Comparison of ENCODE assay signal across 12 cellular contexts in genomic region chr3:149547413-149547812, GRCh38.
A peak's percentile ranks its signal among the peaks of the same experiment; 100 is the strongest.
DNase-seq lines count a peak whose midpoint lies in the region; ATAC-seq and TF ChIP-seq lines count a peak whose summit lies in the region.
"Had no signal": no experiment of that assay in that cellular context is flagged by ENCODE, and none has a peak within 500 bp of the region (broad histone marks: within the 10 kb centered on the region; RNA-seq: fewer than 3 reads in every experiment).

No MANE protein-coding gene starts in this region.

- H3K4me1 ChIP-seq in PC-3 (ENCODE audit: insufficient read depth, low read length) (peaks cover 22% of the 10 kb centered on the region), mucosa of stomach (ENCODE audit: control insufficient read depth, insufficient read depth, low read length) (peaks cover 7% of the 10 kb centered on the region), thoracic aorta (ENCODE audit: control insufficient read depth in 1 of 2, low read depth in 2 of 2) (peaks cover 8 to 48% of the 10 kb centered on the region in 2 donors)

- peaks cover 29% of the 10 kb centered on the region for H3K36me3 ChIP-seq in PC-3 (ENCODE audit: low read depth, low read length)
- H3K36me3 ChIP-seq in mucosa of stomach (ENCODE audit: control insufficient read depth, insufficient read depth, low read length) = no peaks in the 10 kb centered on the region
- H3K36me3 ChIP-seq in thoracic aorta = no peaks in the 10 kb centered on the region
- H3K36me3 ChIP-seq in H7 (replicated peaks; ENCODE audit: control insufficient read depth, insufficient read depth, low read length) = no peaks in the 10 kb centered on the region

- no peaks in the 10 kb centered on the region for H3K9me2 ChIP-seq in PC-3 (replicated peaks; ENCODE audit: low read length)

- no peak for ATAC-seq in PC-3
- ATAC-seq in thoracic aorta (ENCODE audit: insufficient number of reproducible peaks, low FRiP score, low read depth) = peak; percentile 85

- H3K79me2 ChIP-seq in PC-3 (ENCODE audit: low read length) = peaks cover 52% of the 10 kb centered on the region

- H3K27ac Mint-ChIP-seq in type B pancreatic cell = no peak overlapping the region
- H3K27ac Mint-ChIP-seq: activated naive CD4-positive, alpha-beta T cell treated with anti-CD3 and anti-CD28 coated beads, Interleukin-2, amount 50 U/mL, for 24 hours had no signal

- peaks cover 42% of the 10 kb centered on the region for H3K4me1 Mint-ChIP-seq in type B pancreatic cell (ENCODE audit: unreplicated experiment)
- H3K4me1 Mint-ChIP-seq: activated naive CD4-positive, alpha-beta T cell treated with anti-CD3 and anti-CD28 coated beads, Interleukin-2, amount 50 U/mL, for 24 hours had no signal

- H2AFZ ChIP-seq in PC-3 (ENCODE audit: low read length) = no peak overlapping the region

- DNase-seq in PC-3 (no peak), fibroblast of the conjunctiva (ENCODE audit: low read depth) (peak; percentile 81), thoracic aorta (ENCODE audit: low spot score) (peak; percentile 59), type B pancreatic cell (ENCODE audit: extremely low spot score, unreplicated experiment) (no peak), H7 (no peak), GDM1 (lab: John Stamatoyannopoulos, UW) (no peak)
- DNase-seq in activated T-cell treated with anti-CD3 and anti-CD28 coated beads, Interleukin-2, amount 50 U/mL, for 1 hour = no peak
- DNase-seq: activated CD4-positive, alpha-beta T cell treated with anti-CD3 and anti-CD28 coated beads for 48 hours; NCI-H82 had no signal

- no peaks in the 10 kb centered on the region for H3F3A ChIP-seq in PC-3 (ENCODE audit: low read length, unreplicated experiment)

- H3K9me3 ChIP-seq in PC-3 (ENCODE audit: low read length) = no peaks in the 10 kb centered on the region
- no peaks in the 10 kb centered on the region for H3K9me3 ChIP-seq in mucosa of stomach (ENCODE audit: control insufficient read depth, low read length)
- H3K9me3 ChIP-seq in thoracic aorta = no peaks in the 10 kb centered on the region

- BruUV-seq in PC-3 (replicated peaks; lab: Mats Ljungman, UMichigan) = no TSS peak

- peaks cover 31% of the 10 kb centered on the region for H3K36me3 Mint-ChIP-seq in type B pancreatic cell
- H3K36me3 Mint-ChIP-seq: activated naive CD4-positive, alpha-beta T cell treated with anti-CD3 and anti-CD28 coated beads, Interleukin-2, amount 50 U/mL, for 24 hours had no signal

- no peaks in the 10 kb centered on the region for H3K27me3 Mint-ChIP-seq in type B pancreatic cell

- no peaks in the 10 kb centered on the region for H3K27me3 ChIP-seq in PC-3 (ENCODE audit: low read length)
- no peaks in the 10 kb centered on the region for H3K27me3 ChIP-seq in mucosa of stomach (ENCODE audit: control insufficient read depth, insufficient read depth, low read length)
- no peaks in the 10 kb centered on the region for H3K27me3 ChIP-seq in thoracic aorta (replicated peaks; ENCODE audit: insufficient read depth)
- no peaks in the 10 kb centered on the region for H3K27me3 ChIP-seq in H7 (ENCODE audit: control insufficient read depth, insufficient read depth, low read length)

- TF ChIP-seq CTCF in PC-3 (conservative IDR thresholded peaks at IDR 0.05; ENCODE audit: low read depth, low read length) (no peak), thoracic aorta (IDR thresholded peaks at IDR 0.05) (no peak), type B pancreatic cell (conservative IDR thresholded peaks at IDR 0.05) (no peak)

- H4K20me1 ChIP-seq in PC-3 (ENCODE audit: low read length) = no peaks in the 10 kb centered on the region

- no peaks in the 10 kb centered on the region for H3K9me3 Mint-ChIP-seq in type B pancreatic cell
- H3K9me3 Mint-ChIP-seq: activated naive CD4-positive, alpha-beta T cell treated with anti-CD3 and anti-CD28 coated beads, Interleukin-2, amount 50 U/mL, for 24 hours had no signal

- no peak overlapping the region for H3K4me3 ChIP-seq in PC-3 (ENCODE audit: low read length)
- H3K4me3 ChIP-seq in mucosa of stomach (ENCODE audit: low read length) = no peak overlapping the region
- H3K4me3 ChIP-seq in thoracic aorta = peak overlapping the region; percentile 56
- H3K4me3 ChIP-seq in H7 (ENCODE audit: insufficient read depth, low read depth, low read length) = no peak overlapping the region
- H3K4me3 ChIP-seq: skin epidermis had no signal

- POLR2A ChIA-PET in PC-3 (lab: Charles Lee; ENCODE audit: unreplicated experiment) = interaction anchor here (0.6 to 0.7 kb wide), 2 partner anchors 89 to 111 kb away, joined by 10 to 11 read pairs; partner anchors contain the start of gene WWTR1

- H3K27ac ChIP-seq in PC-3 (ENCODE audit: low read length) (peak overlapping the region; percentile 88), thoracic aorta (peak overlapping the region; percentile 84 to 88)

- intact Hi-C loops in PC-3 (cut with micrococcal nuclease) = no loop called here

- H3K9ac ChIP-seq in PC-3 (ENCODE audit: low read length) (peak overlapping the region; percentile 30), mucosa of stomach (ENCODE audit: low read length) (peak overlapping the region; percentile 15)

- H3K4me3 Mint-ChIP-seq in type B pancreatic cell = no peak overlapping the region
- H3K4me3 Mint-ChIP-seq: activated naive CD4-positive, alpha-beta T cell treated with anti-CD3 and anti-CD28 coated beads, Interleukin-2, amount 50 U/mL, for 24 hours had no signal

- H3K4me2 ChIP-seq in PC-3 (ENCODE audit: low read length) = peak overlapping the region; percentile 36; the same call in 1 of the 2 replicates

- CTCF ChIA-PET in PC-3 (lab: Charles Lee) = no interaction called here

Comparison
In these comparisons a context has a peak if more than half of its experiments do, and no peak if none do; other contexts are left out.
1. DNase-seq: peak in fibroblast of the conjunctiva (single experiment) and thoracic aorta (single experiment); none in PC-3 (single experiment), activated T-cell treated with anti-CD3 and anti-CD28 coated beads, Interleukin-2, amount 50 U/mL, for 1 hour (single experiment), type B pancreatic cell (single experiment), H7 (single experiment) and GDM1 (single experiment).